In the genomic region with DNA sequence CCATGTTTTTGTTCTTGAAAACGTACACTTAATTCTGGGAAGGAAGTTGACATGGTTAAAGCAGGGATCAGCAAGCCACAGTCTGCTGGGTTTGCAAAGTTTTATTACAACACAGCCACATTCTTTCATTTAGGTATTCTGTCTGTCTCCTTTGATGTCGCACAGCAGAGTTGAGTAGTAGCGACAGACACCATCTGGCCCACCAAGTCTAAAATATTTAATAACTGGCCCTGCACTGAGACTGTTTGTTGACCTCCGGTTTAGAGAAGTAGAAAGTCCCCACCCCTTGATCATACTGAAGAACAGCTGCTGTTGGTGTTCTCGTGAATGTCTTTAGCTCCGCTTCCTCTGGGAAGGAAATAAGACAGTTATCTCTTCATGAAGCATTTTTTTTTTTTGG, we compare ENCODE assay signal across 9 cellular contexts.
A peak's percentile ranks its signal among the peaks of the same experiment; 100 is the strongest.
DNase-seq lines count a peak whose midpoint lies in the region; ATAC-seq and TF ChIP-seq lines count a peak whose summit lies in the region.
"Had no signal": no experiment of that assay in that cellular context is flagged by ENCODE, and none has a peak within 500 bp of the region (broad histone marks: within the 10 kb centered on the region; RNA-seq: fewer than 3 reads in every experiment).

No MANE protein-coding gene starts in this region.

- CTCF ChIA-PET in OCI-LY7 (lab: Charles Lee; ENCODE audit: unreplicated experiment): interaction anchor here (1.1 kb wide), 1 partner anchor 9 kb away, joined by 5 read pairs; no protein-coding TSS in a partner anchor

- peaks cover 20% of the 10 kb centered on the region; the same call in 1 of the 2 replicates for H3K9me3 ChIP-seq in OCI-LY7 (ENCODE audit: low read length)
- H3K9me3 ChIP-seq in mucosa of descending colon: no peaks in the 10 kb centered on the region
- no peaks in the 10 kb centered on the region for H3K9me3 ChIP-seq in prostate gland
- H3K9me3 ChIP-seq in suprapubic skin: no peaks in the 10 kb centered on the region

- H3K4me3 ChIP-seq in OCI-LY7 (ENCODE audit: low read depth, low read length, poor library complexity, severe bottlenecking): peak overlapping the region; percentile 54
- no peak overlapping the region for H3K4me3 ChIP-seq in mucosa of descending colon
- H3K4me3 ChIP-seq in prostate gland: no peak overlapping the region
- H3K4me3 ChIP-seq in suprapubic skin: no peak overlapping the region

- 42% methylated on average over 6 of the region's 6 CpGs for WGBS in prostate gland
- 74% methylated on average over 6 of the region's 6 CpGs for WGBS in suprapubic skin

- no peaks in the 10 kb centered on the region for H3K9me2 ChIP-seq in OCI-LY7 (ENCODE audit: insufficient read depth, low read length)

- H3K27me3 ChIP-seq in prostate gland (replicated peaks; ENCODE audit: insufficient read depth) (no peaks in the 10 kb centered on the region), suprapubic skin (no peaks in the 10 kb centered on the region)

- ATAC-seq in GM18868 (IDR thresholded peaks at IDR 0.05; ENCODE audit: unreplicated experiment) (peak; percentile 86), HG02623 (IDR thresholded peaks at IDR 0.05; ENCODE audit: unreplicated experiment) (peak; percentile 62), mucosa of descending colon (peak; percentile 74)

- peak overlapping the region; percentile 33; the same call in 1 of the 2 replicates for H2AFZ ChIP-seq in OCI-LY7 (ENCODE audit: low read length)

- DNase-seq in OCI-LY7 (ENCODE audit: low spot score) (peak; percentile 90), mucosa of descending colon (peak in 1 of 3 donors; percentile 34), prostate gland (ENCODE audit: low spot score) (no peak), suprapubic skin (ENCODE audit: low spot score in 2 of 2) (no peak)
- no peak for DNase-seq in central memory CD4-positive, alpha-beta T cell
- no peak for DNase-seq in stimulated activated CD4-positive, alpha-beta T cell treated with anti-CD3 and anti-CD28 coated beads, Interleukin-15, amount 100 ng/mL, for 24 hours
- DNase-seq: stimulated activated CD4-positive, alpha-beta T cell treated with anti-CD3 and anti-CD28 coated beads, Interleukin-2, amount 100 ng/mL, for 48 hours had no signal

- H3K36me3 ChIP-seq in OCI-LY7 (ENCODE audit: insufficient read depth, low read length) (peaks cover 40% of the 10 kb centered on the region), mucosa of descending colon (ENCODE audit: low read depth) (no peaks in the 10 kb centered on the region), prostate gland (no peaks in the 10 kb centered on the region), suprapubic skin (no peaks in the 10 kb centered on the region)

- TF ChIP-seq POLR2A in prostate gland (IDR thresholded peaks at IDR 0.05) (no peak), suprapubic skin (IDR thresholded peaks at IDR 0.05) (no peak)

- TF ChIP-seq EP300 in suprapubic skin (IDR thresholded peaks at IDR 0.05): no peak

- no TSS peak for BruUV-seq in OCI-LY7 (replicated peaks; lab: Mats Ljungman, UMichigan)

- intact Hi-C loops in OCI-LY7 (cut with micrococcal nuclease; ENCODE audit: unreplicated experiment): loop anchor here (1.0 to 2.0 kb wide), 4 partner anchors 9 to 67 kb away; partner anchors contain the start of gene MCTP2
- intact Hi-C loops in mucosa of descending colon (cut with DNase I, micrococcal nuclease): no loop called here
- intact Hi-C loops in prostate gland (cut with DNase I): no loop called here

- H3K79me2 ChIP-seq in OCI-LY7 (ENCODE audit: insufficient read depth, low read depth, low read length): peaks cover 56% of the 10 kb centered on the region

- H3K4me1 ChIP-seq in OCI-LY7 (ENCODE audit: insufficient read depth, low read length, poor library complexity, severe bottlenecking) (peaks cover 74% of the 10 kb centered on the region), mucosa of descending colon (ENCODE audit: low read depth) (peaks cover 32% of the 10 kb centered on the region), prostate gland (replicated peaks) (no peaks in the 10 kb centered on the region), suprapubic skin (no peaks in the 10 kb centered on the region)

- POLR2A ChIA-PET in OCI-LY7 (lab: Charles Lee): interaction anchor here (1.2 to 4.8 kb wide), 4 partner anchors 9 to 35 kb away, joined by 3 to 63 read pairs (median 14); no protein-coding TSS in a partner anchor

- TF ChIP-seq CTCF in OCI-LY7 (conservative IDR thresholded peaks at IDR 0.05; ENCODE audit: low read length) (no peak; the same call in 1 of the 2 replicates), mucosa of descending colon (IDR thresholded peaks at IDR 0.05) (no peak), prostate gland (IDR thresholded peaks at IDR 0.05) (no peak), suprapubic skin (IDR thresholded peaks at IDR 0.05) (no peak)

- no peaks in the 10 kb centered on the region for H4K20me1 ChIP-seq in OCI-LY7 (ENCODE audit: insufficient read depth, low read length)

- H3K27ac ChIP-seq in OCI-LY7 (ENCODE audit: low read depth, low read length, poor library complexity, severe bottlenecking) (peak overlapping the region; percentile 91), prostate gland (no peak overlapping the region), suprapubic skin (no peak overlapping the region)

- peak overlapping the region; percentile 78 for H3K4me2 ChIP-seq in OCI-LY7 (ENCODE audit: low read length)
